In genomic region chr11:36412781-36413383, GRCh38 we compare ENCODE assay signal across 15 cellular contexts.
DNase-seq lines count a peak whose midpoint lies in the region; ATAC-seq and TF ChIP-seq lines count a peak whose summit lies in the region.
"Had no signal": no experiment of that assay in that cellular context is flagged by ENCODE, and none has a peak within 500 bp of the region (broad histone marks: within the 10 kb centered on the region; RNA-seq: fewer than 3 reads in every experiment).

No MANE protein-coding gene starts in this region.

- H3K27ac Mint-ChIP-seq in activated CD4-positive, alpha-beta T cell treated with anti-CD3 and anti-CD28 coated beads for 36 hours = peak overlapping the region; percentile 29
- peak overlapping the region; percentile 90 to 99 (median 98) for H3K27ac Mint-ChIP-seq in immature natural killer cell
- H3K27ac Mint-ChIP-seq in stimulated activated memory B cell treated with anti-CD40 and anti-IgM and Interleukin-4, amounts not matched to agents 10 μg/mL and 1 μg/mL and 100 μg/mL, for 72 hours = peak overlapping the region; percentile 77

- H3K4me3 Mint-ChIP-seq in activated CD4-positive, alpha-beta T cell treated with anti-CD3 and anti-CD28 coated beads for 36 hours = no peak overlapping the region
- peak overlapping the region; percentile 26 to 71 (median 59) for H3K4me3 Mint-ChIP-seq in immature natural killer cell
- no peak overlapping the region for H3K4me3 Mint-ChIP-seq in stimulated activated memory B cell treated with anti-CD40 and anti-IgM and Interleukin-4, amounts not matched to agents 10 μg/mL and 1 μg/mL and 100 μg/mL, for 72 hours

- no peak for TF ChIP-seq CTCF in astrocyte of the spinal cord (IDR thresholded peaks at IDR 0.05; ENCODE audit: low read depth, low read length)

- peaks cover 3% of the 10 kb centered on the region for H3K27me3 Mint-ChIP-seq in activated CD4-positive, alpha-beta T cell treated with anti-CD3 and anti-CD28 coated beads for 36 hours
- H3K27me3 Mint-ChIP-seq in immature natural killer cell (ENCODE audit: low read depth in 3 of 3) = peaks cover 0 to 7% (median 6%) of the 10 kb centered on the region in 3 donors
- H3K27me3 Mint-ChIP-seq in stimulated activated memory B cell treated with anti-CD40 and anti-IgM and Interleukin-4, amounts not matched to agents 10 μg/mL and 1 μg/mL and 100 μg/mL, for 72 hours = no peaks in the 10 kb centered on the region

- H3K36me3 Mint-ChIP-seq in activated CD4-positive, alpha-beta T cell treated with anti-CD3 and anti-CD28 coated beads for 36 hours (ENCODE audit: low read depth) = peaks cover 28% of the 10 kb centered on the region
- peaks cover 43 to 73% (median 49%) of the 10 kb centered on the region in 3 donors for H3K36me3 Mint-ChIP-seq in immature natural killer cell
- H3K36me3 Mint-ChIP-seq in stimulated activated memory B cell treated with anti-CD40 and anti-IgM and Interleukin-4, amounts not matched to agents 10 μg/mL and 1 μg/mL and 100 μg/mL, for 72 hours = no peaks in the 10 kb centered on the region

- peaks cover 64% of the 10 kb centered on the region for H3K4me1 Mint-ChIP-seq in activated CD4-positive, alpha-beta T cell treated with anti-CD3 and anti-CD28 coated beads for 36 hours
- peaks cover 88 to 90% of the 10 kb centered on the region in 2 donors for H3K4me1 Mint-ChIP-seq in immature natural killer cell
- H3K4me1 Mint-ChIP-seq in stimulated activated memory B cell treated with anti-CD40 and anti-IgM and Interleukin-4, amounts not matched to agents 10 μg/mL and 1 μg/mL and 100 μg/mL, for 72 hours = peaks cover 56% of the 10 kb centered on the region

- no peaks in the 10 kb centered on the region for H3K9me3 Mint-ChIP-seq in activated CD4-positive, alpha-beta T cell treated with anti-CD3 and anti-CD28 coated beads for 36 hours (ENCODE audit: low read depth)
- peaks cover 0 to 4% (median 0%) of the 10 kb centered on the region in 6 donors for H3K9me3 Mint-ChIP-seq in immature natural killer cell
- H3K9me3 Mint-ChIP-seq in stimulated activated memory B cell treated with anti-CD40 and anti-IgM and Interleukin-4, amounts not matched to agents 10 μg/mL and 1 μg/mL and 100 μg/mL, for 72 hours = no peaks in the 10 kb centered on the region

- in situ Hi-C loops in astrocyte of the spinal cord (cut with HindIII; ENCODE audit: low sequenced_read_pairs) = no loop called here

- H3K4me3 ChIP-seq in astrocyte of the spinal cord (ENCODE audit: low read depth, low read length) = no peak overlapping the region
- H3K4me3 ChIP-seq: right lobe of liver, transverse colon had no signal

- ATAC-seq in activated CD4-positive, alpha-beta T cell treated with anti-CD3 and anti-CD28 coated beads for 36 hours = no peak
- ATAC-seq in stimulated activated memory B cell treated with anti-CD40 and anti-IgM and Interleukin-4, amounts not matched to agents 10 μg/mL and 1 μg/mL and 100 μg/mL, for 72 hours = no peak
- ATAC-seq: Panc1, right lobe of liver had no signal

- intact Hi-C loops in activated CD4-positive, alpha-beta T cell treated with anti-CD3 and anti-CD28 coated beads for 36 hours (cut with DNase I, micrococcal nuclease) = no loop called here

- DNase-seq in activated CD4-positive, alpha-beta T cell treated with anti-CD3 and anti-CD28 coated beads for 36 hours = no peak
- DNase-seq in activated CD4-positive, alpha-beta T cell treated with anti-CD3 and anti-CD28 coated beads for 48 hours = no peak
- DNase-seq in astrocyte of the spinal cord (ENCODE audit: low read depth, low spot score) = peak; percentile 74
- no peak for DNase-seq in immature natural killer cell
- DNase-seq in activated CD8-positive, alpha-beta memory T cell treated with anti-CD3 and anti-CD28 coated beads, Interleukin-2, amount 50 U/mL, for 4 hours = no peak
- DNase-seq in cerebellum (ENCODE audit: low spot score) = no peak
- DNase-seq in iPS-NIHi7 (ENCODE audit: extremely low spot score) = no peak
- DNase-seq: activated naive CD4-positive, alpha-beta T cell treated with Interleukin-2 at 50 U/mL for 16 hours; NCI-H748 treated with DMSO at 0.1 percent for 48 hours; occipital lobe; stimulated activated CD4-positive, alpha-beta T cell treated with anti-CD3 and anti-CD28 coated beads, Interleukin-4, amount 100 ng/mL, for 24 hours; transverse colon had no signal

- CTCF ChIA-PET in activated CD4-positive, alpha-beta T cell treated with anti-CD3 and anti-CD28 coated beads for 36 hours (lab: Charles Lee) = interaction anchor here (1.1 to 1.4 kb wide), 2 partner anchors 66 to 80 kb away, joined by 3 to 5 read pairs; no protein-coding TSS in a partner anchor

- POLR2A ChIA-PET in activated CD4-positive, alpha-beta T cell treated with anti-CD3 and anti-CD28 coated beads for 36 hours (lab: Charles Lee) = no interaction called here

Comparison
In these comparisons a context has a peak if more than half of its experiments do, and no peak if none do; other contexts are left out.
1. H3K27ac Mint-ChIP-seq: peak in every context shown above with its lines; median percentile 98 in immature natural killer cell; 77 in stimulated activated memory B cell treated with anti-CD40 and anti-IgM and Interleukin-4, amounts not matched to agents 10 μg/mL and 1 μg/mL and 100 μg/mL, for 72 hours; 29 in activated CD4-positive, alpha-beta T cell treated with anti-CD3 and anti-CD28 coated beads for 36 hours.
2. H3K4me3 Mint-ChIP-seq: peak in immature natural killer cell (5 of 5); none in activated CD4-positive, alpha-beta T cell treated with anti-CD3 and anti-CD28 coated beads for 36 hours (single experiment) and stimulated activated memory B cell treated with anti-CD40 and anti-IgM and Interleukin-4, amounts not matched to agents 10 μg/mL and 1 μg/mL and 100 μg/mL, for 72 hours (single experiment).